Comparison of ENCODE assay signal across 18 cellular contexts in genomic region chr2:109527846-109528705, GRCh38.
"Had no signal": no experiment of that assay in that cellular context is flagged by ENCODE, and none has a peak within 500 bp of the region (broad histone marks: within the 10 kb centered on the region; RNA-seq: fewer than 3 reads in every experiment).

No MANE protein-coding gene starts in this region.

- H3K9me3 Mint-ChIP-seq: activated CD4-positive, alpha-beta memory T cell treated with anti-CD3 and anti-CD28 coated beads, Interleukin-2, amount 10 ng/mL, durations not matched to agents 7 days and 5 days; naive thymus-derived CD8-positive, alpha-beta T cell; stimulated activated naive CD8-positive, alpha-beta T cell treated with anti-CD3 and anti-CD28 coated beads, Interleukin-15, amount 100 ng/mL, for 72 hours; T-helper 2 cell treated with Interferon-gamma antibody and Interleukin-4, amounts not matched to agents 5 μg/mL and 100 μg/mL, for 36 hours had no signal

- H3K4me1 Mint-ChIP-seq: activated CD4-positive, alpha-beta memory T cell treated with anti-CD3 and anti-CD28 coated beads, Interleukin-2, amount 10 ng/mL, durations not matched to agents 7 days and 5 days; activated CD4-positive, alpha-beta T cell treated with anti-CD3 and anti-CD28 coated beads for 36 hours; stimulated activated naive CD8-positive, alpha-beta T cell treated with anti-CD3 and anti-CD28 coated beads, Interleukin-15, amount 100 ng/mL, for 72 hours had no signal

- H3K27me3 ChIP-seq: brain microvascular endothelial cell had no signal

- H3K36me3 ChIP-seq: brain microvascular endothelial cell, thoracic aorta had no signal

- DNase-seq: activated CD4-positive, alpha-beta memory T cell treated with anti-CD3 and anti-CD28 coated beads, Interleukin-2, amount 10 ng/mL, durations not matched to agents 7 days and 5 days; activated CD4-positive, alpha-beta T cell treated with anti-CD3 and anti-CD28 coated beads for 36 hours; activated T-cell treated with anti-CD3 and anti-CD28 coated beads for 4 hours; amygdala; brain microvascular endothelial cell; cerebellar nuclear complex; dermis blood vessel endothelial cell; hippocampal formation; naive thymus-derived CD8-positive, alpha-beta T cell; stimulated activated CD4-positive, alpha-beta T cell treated with anti-CD3 and anti-CD28 coated beads, Interleukin-15, amount 100 ng/mL, for 24 hours; stimulated activated CD4-positive, alpha-beta T cell treated with anti-CD3 and anti-CD28 coated beads, Interleukin-4, amount 100 ng/mL, for 24 hours; stimulated activated naive CD8-positive, alpha-beta T cell treated with anti-CD3 and anti-CD28 coated beads, Interleukin-15, amount 100 ng/mL, for 72 hours; SW 1271 had no signal

- H3K27ac Mint-ChIP-seq: activated CD4-positive, alpha-beta memory T cell treated with anti-CD3 and anti-CD28 coated beads, Interleukin-2, amount 10 ng/mL, durations not matched to agents 7 days and 5 days; activated CD4-positive, alpha-beta T cell treated with anti-CD3 and anti-CD28 coated beads for 36 hours; activated naive CD8-positive, alpha-beta T cell; naive thymus-derived CD8-positive, alpha-beta T cell; T-helper 2 cell treated with Interferon-gamma antibody and Interleukin-4, amounts not matched to agents 5 μg/mL and 100 μg/mL, for 36 hours had no signal

- ATAC-seq: activated CD4-positive, alpha-beta T cell treated with anti-CD3 and anti-CD28 coated beads for 36 hours; naive thymus-derived CD8-positive, alpha-beta T cell; stimulated activated naive CD8-positive, alpha-beta T cell treated with anti-CD3 and anti-CD28 coated beads, Interleukin-15, amount 100 ng/mL, for 72 hours had no signal

- H3K4me3 Mint-ChIP-seq: activated CD4-positive, alpha-beta memory T cell treated with anti-CD3 and anti-CD28 coated beads, Interleukin-2, amount 10 ng/mL, durations not matched to agents 7 days and 5 days; activated CD4-positive, alpha-beta T cell treated with anti-CD3 and anti-CD28 coated beads for 36 hours; activated naive CD8-positive, alpha-beta T cell; naive thymus-derived CD8-positive, alpha-beta T cell; stimulated activated naive CD8-positive, alpha-beta T cell treated with anti-CD3 and anti-CD28 coated beads, Interleukin-15, amount 100 ng/mL, for 72 hours; T-helper 2 cell treated with Interferon-gamma antibody and Interleukin-4, amounts not matched to agents 5 μg/mL and 100 μg/mL, for 36 hours had no signal

- H3K36me3 Mint-ChIP-seq: activated naive CD8-positive, alpha-beta T cell; naive thymus-derived CD8-positive, alpha-beta T cell had no signal

- H3K27me3 Mint-ChIP-seq: activated naive CD8-positive, alpha-beta T cell had no signal

- H3K27ac ChIP-seq: brain microvascular endothelial cell, thoracic aorta, VCaP had no signal

- H3K4me3 ChIP-seq: lung, thoracic aorta had no signal

- H3K9me3 ChIP-seq: thoracic aorta had no signal
